ENCODE assay signal across 1 cellular context in genomic region chr1:72283204-72284083, GRCh38.
TF ChIP-seq lines count a peak whose summit lies in the region.

No MANE protein-coding gene starts in this region.

TF ChIP-seq in WTC11, 78 proteins besides CTCF, POLR2A, EP300 and RAD21 (continued from another document):
- TF ChIP-seq ZNF425 (CRISPR knock-in tag; conservative IDR thresholded peaks at IDR 0.05): no peak
- TF ChIP-seq FOXP4 (CRISPR knock-in tag; IDR thresholded peaks at IDR 0.05): no peak
- TF ChIP-seq HMGXB4 (CRISPR knock-in tag; IDR thresholded peaks at IDR 0.05): 0 out of 2 replicates have a peak, but pooled peaks have one; percentile 7
- TF ChIP-seq ZNF532 (CRISPR knock-in tag; IDR thresholded peaks at IDR 0.05; ENCODE audit: borderline replicate concordance): no peak
TF ChIP-seq in WTC11: peak in this region for 5.
